Comparison of ENCODE assay signal across 12 cellular contexts in the genomic region with DNA sequence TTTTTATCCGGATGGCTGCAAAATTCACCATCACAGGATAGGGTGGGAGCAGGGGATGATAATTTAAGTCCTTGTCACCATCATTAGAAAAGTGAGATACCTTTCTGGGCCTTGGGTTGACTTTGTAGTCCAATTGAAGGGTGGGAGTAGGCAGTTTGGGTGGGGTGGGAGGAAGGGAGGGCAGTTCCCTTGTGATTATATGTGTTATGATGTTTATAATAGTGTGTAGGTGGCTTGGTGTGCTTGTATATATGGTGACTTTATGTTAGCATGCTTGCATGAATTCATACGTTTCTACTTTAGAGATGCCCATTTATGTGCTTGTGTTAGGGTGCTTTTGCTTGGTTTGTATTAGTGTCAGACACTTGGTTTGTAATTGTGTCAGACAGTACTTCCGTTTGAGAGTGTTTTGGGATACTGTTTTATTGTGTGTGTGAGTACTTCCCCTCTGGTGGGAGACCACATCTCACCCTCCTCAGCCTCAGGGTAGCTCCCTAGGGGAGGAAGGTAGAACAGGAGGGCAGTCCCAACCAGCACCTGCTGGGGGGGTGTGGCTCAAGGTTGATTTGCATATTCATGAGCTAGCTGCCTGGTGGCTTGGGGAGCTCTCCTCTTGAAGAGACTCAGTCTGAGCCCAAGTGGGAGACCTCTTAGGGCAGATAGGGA. TPM values are rescaled to one million over a fixed set of nuclear protein-coding genes. Genes with fewer than 3 reads are reported as not detected.
DNase-seq lines count a peak whose midpoint lies in the region; ATAC-seq and TF ChIP-seq lines count a peak whose summit lies in the region.
"Had no signal": no experiment of that assay in that cellular context is flagged by ENCODE, and none has a peak within 500 bp of the region (broad histone marks: within the 10 kb centered on the region; RNA-seq: fewer than 3 reads in every experiment).

No MANE protein-coding gene starts in this region.

- no peaks in the 10 kb centered on the region for H3K27me3 ChIP-seq in CD4-positive, alpha-beta T cell (ENCODE audit: control insufficient read depth, insufficient read depth, low read length)
- H3K27me3 ChIP-seq in heart left ventricle (peaks cover 0 to 31% (median 3%) of the 10 kb centered on the region in 9 donors), BE2C (no peaks in the 10 kb centered on the region)

- DNase-seq in CD4-positive, alpha-beta T cell: no peak
- DNase-seq in heart left ventricle: no peak
- DNase-seq in NCI-H2081 (lab: John Stamatoyannopoulos, UW): no peak
- no peak for DNase-seq in BE2C
- DNase-seq: Caco-2, NCI-H748 treated with DMSO at 0.1 percent for 48 hours had no signal

- H3K4me1 ChIP-seq in heart left ventricle: peaks cover 0 to 2% (median 0%) of the 10 kb centered on the region in 12 donors
- 0 out of 2 replicates have a peak, but pooled peaks cover 5% of the 10 kb centered on the region for H3K4me1 ChIP-seq in BE2C
- H3K4me1 ChIP-seq: Caco-2 had no signal

- peaks cover 22% of the 10 kb centered on the region for H3K27me3 Mint-ChIP-seq in CD4-positive, alpha-beta T cell
- peaks cover 3% of the 10 kb centered on the region for H3K27me3 Mint-ChIP-seq in activated T-helper 17 cell treated with anti-CD3 and anti-CD28 coated beads, Interleukin-2, amount 50 U/mL, for 72 hours

- no peak overlapping the region for H3K4me3 ChIP-seq in heart left ventricle
- no peak overlapping the region for H3K4me3 ChIP-seq in BE2C (ENCODE audit: low read depth, low read length)

- no peak overlapping the region for H3K27ac ChIP-seq in CD4-positive, alpha-beta T cell (ENCODE audit: low read depth, low read length)
- H3K27ac ChIP-seq in heart left ventricle: no peak overlapping the region
- H3K27ac ChIP-seq: epithelial cell of prostate had no signal

- no peak for TF ChIP-seq CTCF in CD4-positive, alpha-beta T cell (IDR thresholded peaks at IDR 0.05)
- TF ChIP-seq CTCF in heart left ventricle (IDR thresholded peaks at IDR 0.05): no peak
- TF ChIP-seq CTCF in BE2C (IDR thresholded peaks at IDR 0.05; ENCODE audit: low read depth, low read length): no peak

- no peaks in the 10 kb centered on the region for H3K9me3 ChIP-seq in CD4-positive, alpha-beta T cell (ENCODE audit: control insufficient read depth, low read length)
- no peaks in the 10 kb centered on the region for H3K9me3 ChIP-seq in heart left ventricle
- no peaks in the 10 kb centered on the region for H3K9me3 ChIP-seq in BE2C
- H3K9me3 ChIP-seq: Caco-2 had no signal

- H3K4me1 Mint-ChIP-seq in CD4-positive, alpha-beta T cell (ENCODE audit: low read depth): no peaks in the 10 kb centered on the region
- H3K4me1 Mint-ChIP-seq in activated T-helper 17 cell treated with anti-CD3 and anti-CD28 coated beads, Interleukin-2, amount 50 U/mL, for 72 hours: peaks cover 5% of the 10 kb centered on the region

- TF ChIP-seq POLR2A in heart left ventricle (IDR thresholded peaks at IDR 0.05) (no peak), GM18505 (IDR thresholded peaks at IDR 0.05; ENCODE audit: borderline replicate concordance, extremely low read depth, insufficient read depth, insufficient read length) (no peak)

- intact Hi-C loops in CD4-positive, alpha-beta T cell (cut with DNase I, micrococcal nuclease): no loop called here
- intact Hi-C loops in heart left ventricle (cut with DNase I): loop anchor here in 1 of 10 donors (5.0 kb wide), 1 partner anchor 534 kb away; no protein-coding TSS in a partner anchor

- no peak overlapping the region for H3K27ac Mint-ChIP-seq in CD4-positive, alpha-beta T cell
- no peak overlapping the region for H3K27ac Mint-ChIP-seq in activated T-helper 17 cell treated with anti-CD3 and anti-CD28 coated beads, Interleukin-2, amount 50 U/mL, for 72 hours

- CTCF ChIA-PET in CD4-positive, alpha-beta T cell (lab: Charles Lee): no interaction called here

- H3K36me3 ChIP-seq in heart left ventricle (no peaks in the 10 kb centered on the region), BE2C (no peaks in the 10 kb centered on the region)

- H3K36me3 Mint-ChIP-seq in CD4-positive, alpha-beta T cell (ENCODE audit: low read depth): no peaks in the 10 kb centered on the region
- H3K36me3 Mint-ChIP-seq in activated T-helper 17 cell treated with anti-CD3 and anti-CD28 coated beads, Interleukin-2, amount 50 U/mL, for 72 hours (ENCODE audit: low read depth): no peaks in the 10 kb centered on the region

- POLR2A ChIA-PET in CD4-positive, alpha-beta T cell (lab: Charles Lee): no interaction called here

- H3K4me3 Mint-ChIP-seq in CD4-positive, alpha-beta T cell: no peak overlapping the region
- H3K4me3 Mint-ChIP-seq in activated T-helper 17 cell treated with anti-CD3 and anti-CD28 coated beads, Interleukin-2, amount 50 U/mL, for 72 hours: no peak overlapping the region

- no peaks in the 10 kb centered on the region for H3K9me3 Mint-ChIP-seq in CD4-positive, alpha-beta T cell
- no peaks in the 10 kb centered on the region for H3K9me3 Mint-ChIP-seq in activated T-helper 17 cell treated with anti-CD3 and anti-CD28 coated beads, Interleukin-2, amount 50 U/mL, for 72 hours

- 49 to 58% (median 55%) methylated on average over 3 of the region's 3 CpGs for WGBS in heart left ventricle, 4 donors

- ATAC-seq in CD4-positive, alpha-beta T cell (ENCODE audit: poor library complexity): peak; percentile 44
- ATAC-seq in GM19043 (IDR thresholded peaks at IDR 0.05; ENCODE audit: low read depth, unreplicated experiment) (peak; percentile 68), HG03097 (IDR thresholded peaks at IDR 0.05; ENCODE audit: low FRiP score, unreplicated experiment) (peak; percentile 56), heart left ventricle (no peak), GM18505 (IDR thresholded peaks at IDR 0.05; ENCODE audit: unreplicated experiment) (no peak)
- ATAC-seq in activated T-helper 17 cell treated with anti-CD3 and anti-CD28 coated beads, Interleukin-2, amount 50 U/mL, for 72 hours (replicated peaks): peak; percentile 19

RNA-seq across cellular contexts. Expression of a gene that starts 6.3 kb away (rescaled TPM):
- total RNA-seq in CD4-positive, alpha-beta T cell: under 1 TPM; 0.22 to 0.27 TPM
- total RNA-seq in activated T-helper 17 cell treated with anti-CD3 and anti-CD28 coated beads, Interleukin-2, amount 50 U/mL, for 72 hours: under 1 TPM; 0.11 TPM
- total RNA-seq in heart left ventricle: under 1 TPM in 2 of 9 donors, not detected in 7; 0.17 to 0.18 TPM
- not detected for polyA plus RNA-seq in heart left ventricle
- 0.91 TPM for polyA plus RNA-seq in BE2C (2012; ENCODE audit: insufficient read depth, insufficient read length, low read depth)
- total RNA-seq: Caco-2, pulmonary artery endothelial cell had no signal

RNA-seq across cellular contexts. Expression of a gene that starts 40.3 kb away (rescaled TPM):
- total RNA-seq in CD4-positive, alpha-beta T cell: 1 to 10 TPM; 8.7 to 9.4 TPM
- total RNA-seq in activated T-helper 17 cell treated with anti-CD3 and anti-CD28 coated beads, Interleukin-2, amount 50 U/mL, for 72 hours: 10 to 100 TPM; 41.1 to 60.8 TPM
- 10 to 100 TPM; 30.7 to 43.7 (median 36.5) TPM for total RNA-seq in heart left ventricle
- 10 to 100 TPM; 36.2 to 51.6 TPM for polyA plus RNA-seq in heart left ventricle
- polyA plus RNA-seq in BE2C (2012; ENCODE audit: insufficient read depth, insufficient read length, low read depth): 27.7 TPM

RNA-seq across cellular contexts. Expression of a gene that starts 47.6 kb away (rescaled TPM):
- 1 to 10 TPM; 3.4 to 3.7 TPM for total RNA-seq in CD4-positive, alpha-beta T cell
- total RNA-seq in activated T-helper 17 cell treated with anti-CD3 and anti-CD28 coated beads, Interleukin-2, amount 50 U/mL, for 72 hours: 10 to 100 TPM in 1 of 2 donors, 1 to 10 TPM in 1; 8.6 to 15.5 TPM
- total RNA-seq in heart left ventricle: 10 to 100 TPM in 6 of 9 donors, 1 to 10 TPM in 3; 4.6 to 27.0 (median 11.3) TPM
- 10 to 100 TPM; 13.7 to 15.4 TPM for polyA plus RNA-seq in heart left ventricle
- 40.6 TPM for polyA plus RNA-seq in BE2C (2012; ENCODE audit: insufficient read depth, insufficient read length, low read depth)

Comparison
In these comparisons a context has a peak if more than half of its experiments do, and no peak if none do; other contexts are left out.
1. ATAC-seq: peak in CD4-positive, alpha-beta T cell (single experiment), GM19043 (single experiment), HG03097 (single experiment) and activated T-helper 17 cell treated with anti-CD3 and anti-CD28 coated beads, Interleukin-2, amount 50 U/mL, for 72 hours (single experiment); none in heart left ventricle (0 of 4) and GM18505 (single experiment).